In genomic region chr2:98732430-98733051, GRCh38 we compare ENCODE assay signal across 9 cellular contexts. TPM values are rescaled to one million over a fixed set of nuclear protein-coding genes. Genes with fewer than 3 reads are reported as not detected.
DNase-seq lines count a peak whose midpoint lies in the region; ATAC-seq and TF ChIP-seq lines count a peak whose summit lies in the region.
"Had no signal": no experiment of that assay in that cellular context is flagged by ENCODE, and none has a peak within 500 bp of the region (broad histone marks: within the 10 kb centered on the region; RNA-seq: fewer than 3 reads in every experiment).

No MANE protein-coding gene starts in this region.

- H3K27ac ChIP-seq in left ventricle myocardium inferior (replicated peaks), result peak overlapping the region; percentile 98
- peak overlapping the region; percentile 42 for H3K27ac ChIP-seq in upper lobe of right lung

- H3K4me1 Mint-ChIP-seq in activated naive CD8-positive, alpha-beta T cell treated with anti-CD3 and anti-CD28 coated beads for 36 hours, result peaks cover 59% of the 10 kb centered on the region

- peak overlapping the region; percentile 94 for H3K4me3 ChIP-seq in left ventricle myocardium inferior
- H3K4me3 ChIP-seq in mucosa of stomach (ENCODE audit: low read length), result peak overlapping the region; percentile 44
- peak overlapping the region; percentile 69 for H3K4me3 ChIP-seq in upper lobe of right lung

- H3K27me3 ChIP-seq in left ventricle myocardium inferior (ENCODE audit: low read depth), result no peaks in the 10 kb centered on the region
- no peaks in the 10 kb centered on the region for H3K27me3 ChIP-seq in mucosa of stomach (ENCODE audit: control insufficient read depth, insufficient read depth, low read length)
- no peaks in the 10 kb centered on the region for H3K27me3 ChIP-seq in upper lobe of right lung
- H3K27me3 ChIP-seq: tibial artery had no signal

- no peak overlapping the region for H3K9ac ChIP-seq in mucosa of stomach (ENCODE audit: low read length)

- peaks cover 5% of the 10 kb centered on the region for H3K9me3 Mint-ChIP-seq in activated naive CD8-positive, alpha-beta T cell treated with anti-CD3 and anti-CD28 coated beads for 36 hours

- no peaks in the 10 kb centered on the region for H3K36me3 ChIP-seq in left ventricle myocardium inferior
- no peaks in the 10 kb centered on the region for H3K36me3 ChIP-seq in mucosa of stomach (ENCODE audit: control insufficient read depth, insufficient read depth, low read length)
- H3K36me3 ChIP-seq in upper lobe of right lung, result no peaks in the 10 kb centered on the region
- H3K36me3 ChIP-seq: tibial artery had no signal

- peak overlapping the region; percentile 85 for H3K4me3 Mint-ChIP-seq in activated naive CD8-positive, alpha-beta T cell treated with anti-CD3 and anti-CD28 coated beads for 36 hours

- peaks cover 12% of the 10 kb centered on the region for H3K36me3 Mint-ChIP-seq in activated naive CD8-positive, alpha-beta T cell treated with anti-CD3 and anti-CD28 coated beads for 36 hours

- H3K27me3 Mint-ChIP-seq in activated naive CD8-positive, alpha-beta T cell treated with anti-CD3 and anti-CD28 coated beads for 36 hours, result no peaks in the 10 kb centered on the region

- peaks cover 48% of the 10 kb centered on the region for H3K4me1 ChIP-seq in left ventricle myocardium inferior
- peaks cover 13% of the 10 kb centered on the region for H3K4me1 ChIP-seq in mucosa of stomach (ENCODE audit: control insufficient read depth, insufficient read depth, low read length)
- H3K4me1 ChIP-seq in upper lobe of right lung, result peaks cover 27% of the 10 kb centered on the region

- no peak for ATAC-seq in Right ventricle myocardium inferior
- no peak for ATAC-seq in upper lobe of right lung
- no peak for ATAC-seq in HG03097 (IDR thresholded peaks at IDR 0.05; ENCODE audit: low FRiP score, unreplicated experiment)

- H3K9me3 ChIP-seq in left ventricle myocardium inferior (replicated peaks) (no peaks in the 10 kb centered on the region), mucosa of stomach (ENCODE audit: control insufficient read depth, low read length) (no peaks in the 10 kb centered on the region), upper lobe of right lung (no peaks in the 10 kb centered on the region)
- H3K9me3 ChIP-seq: tibial artery had no signal

- peak overlapping the region; percentile 83 for H3K27ac Mint-ChIP-seq in activated naive CD8-positive, alpha-beta T cell treated with anti-CD3 and anti-CD28 coated beads for 36 hours

- DNase-seq in left ventricle myocardium inferior (no peak), Right ventricle myocardium inferior (ENCODE audit: missing footprints) (no peak), upper lobe of right lung (no peak), NCI-H2107 (lab: John Stamatoyannopoulos, UW) (no peak), SW480 (ENCODE audit: low spot score) (no peak)
- DNase-seq in activated naive CD8-positive, alpha-beta T cell treated with anti-CD3 and anti-CD28 coated beads for 36 hours, result no peak
- DNase-seq: tibial artery had no signal

- no peak for TF ChIP-seq CTCF in left ventricle myocardium inferior (IDR thresholded peaks at IDR 0.05; ENCODE audit: borderline replicate concordance)
- no peak for TF ChIP-seq CTCF in upper lobe of right lung (IDR thresholded peaks at IDR 0.05)

- intact Hi-C loops in left ventricle myocardium inferior (cut with micrococcal nuclease), result no loop called here
- intact Hi-C loops in Right ventricle myocardium inferior (cut with DNase I), result loop anchor here (5.0 kb wide), 1 partner anchor 90 kb away; no protein-coding TSS in a partner anchor
- intact Hi-C loops in upper lobe of right lung (cut with DNase I), result no loop called here

RNA-seq across cellular contexts. Expression of gene MGAT4A, which starts 1.6 kb away (rescaled TPM):
- 18.4 TPM for total RNA-seq in left ventricle myocardium inferior
- 19.3 TPM for total RNA-seq in Right ventricle myocardium inferior
- total RNA-seq in activated naive CD8-positive, alpha-beta T cell treated with anti-CD3 and anti-CD28 coated beads for 36 hours, result 10 to 100 TPM; 45.1 to 49.3 TPM
- total RNA-seq in upper lobe of right lung, result 85.8 TPM

Comparison
In these comparisons a context has a peak if more than half of its experiments do, and no peak if none do; other contexts are left out.
1. H3K4me3 ChIP-seq: peak in every context shown above with its lines; median percentile 94 in left ventricle myocardium inferior; 69 in upper lobe of right lung; 44 in mucosa of stomach.